In genomic region chr10:77796311-77796915, GRCh38 we compare ENCODE assay signal across 24 cellular contexts.
"Had no signal": no experiment of that assay in that cellular context is flagged by ENCODE, and none has a peak within 500 bp of the region (broad histone marks: within the 10 kb centered on the region; RNA-seq: fewer than 3 reads in every experiment).

No MANE protein-coding gene starts in this region.

- H3K9me3 Mint-ChIP-seq: effector memory CD8-positive, alpha-beta T cell; stimulated activated effector memory CD8-positive, alpha-beta T cell treated with anti-CD3 and anti-CD28 coated beads, Interleukin-12 subunit alpha, Interleukin-12 subunit beta, amount 100 ng/mL, for 72 hours had no signal

- ATAC-seq: effector memory CD8-positive, alpha-beta T cell; heart right ventricle; left cardiac atrium; left lung; naive thymus-derived CD4-positive, alpha-beta T cell; pancreas; sciatic nerve; stimulated activated effector memory CD8-positive, alpha-beta T cell treated with anti-CD3 and anti-CD28 coated beads, Interleukin-12 subunit alpha, Interleukin-12 subunit beta, amount 100 ng/mL, for 72 hours had no signal

- H3K27ac Mint-ChIP-seq: naive thymus-derived CD4-positive, alpha-beta T cell; stimulated activated effector memory CD8-positive, alpha-beta T cell treated with anti-CD3 and anti-CD28 coated beads, Interleukin-12 subunit alpha, Interleukin-12 subunit beta, amount 100 ng/mL, for 72 hours had no signal

- H3K27me3 Mint-ChIP-seq: effector memory CD8-positive, alpha-beta T cell had no signal

- DNase-seq: cortex of kidney; effector memory CD8-positive, alpha-beta T cell; erythroblast; esophagus squamous epithelium; foreskin melanocyte; glutamatergic neuron; heart right ventricle; hippocampal formation; left cardiac atrium; mammary epithelial cell; mesendoderm; midbrain; naive thymus-derived CD4-positive, alpha-beta T cell; occipital lobe; pancreas; stimulated activated CD4-positive, alpha-beta T cell treated with anti-CD3 and anti-CD28 coated beads, Interleukin-2, amount 100 ng/mL, for 24 hours; stimulated activated CD4-positive, alpha-beta T cell treated with anti-CD3 and anti-CD28 coated beads, Interleukin-4, amount 100 ng/mL, for 24 hours; stimulated activated naive CD4-positive, alpha-beta T cell treated with Interleukin-2 at 50 U/mL for 16 hours; stomach; thyroid gland; trophoblast cell had no signal

- H3K4me3 Mint-ChIP-seq: effector memory CD8-positive, alpha-beta T cell; naive thymus-derived CD4-positive, alpha-beta T cell; stimulated activated effector memory CD8-positive, alpha-beta T cell treated with anti-CD3 and anti-CD28 coated beads, Interleukin-12 subunit alpha, Interleukin-12 subunit beta, amount 100 ng/mL, for 72 hours had no signal
